ENCODE assay signal across 20 cellular contexts in the genomic region with DNA sequence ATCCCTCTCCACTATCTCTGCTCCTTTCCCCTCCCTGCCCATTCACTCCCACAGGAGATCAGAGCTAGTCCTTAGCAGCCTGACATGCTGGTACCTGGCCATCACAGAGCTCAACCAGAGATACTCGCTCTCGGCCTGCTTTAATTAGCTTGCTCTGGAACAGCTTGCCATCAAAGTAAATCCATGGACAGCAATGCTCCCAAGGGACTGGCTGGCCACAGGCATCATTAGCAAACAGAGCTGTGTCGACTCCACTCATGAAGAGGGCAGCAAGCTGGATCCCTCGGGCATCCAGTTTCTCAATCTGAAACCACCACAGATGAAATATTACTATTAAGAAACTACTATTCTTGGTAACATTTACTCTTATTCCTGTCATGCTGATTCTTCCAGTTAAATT. TPM values are rescaled to one million over a fixed set of nuclear protein-coding genes. Genes with fewer than 3 reads are reported as not detected.
DNase-seq lines count a peak whose midpoint lies in the region; ATAC-seq and TF ChIP-seq lines count a peak whose summit lies in the region.
"Had no signal": no experiment of that assay in that cellular context is flagged by ENCODE, and none has a peak within 500 bp of the region (broad histone marks: within the 10 kb centered on the region; RNA-seq: fewer than 3 reads in every experiment).

No MANE protein-coding gene starts in this region.

- peak; percentile 4 for DNase-seq in ELF-1 (ENCODE audit: low read depth, low spot score)
- peak; percentile 39 for DNase-seq in NCI-H69 (lab: John Stamatoyannopoulos, UW)
- peak; percentile 15 for DNase-seq in amniotic epithelial cell (ENCODE audit: low read depth)
- no peak for DNase-seq in nephron progenitor cell
- no peak for DNase-seq in NCI-H1417 treated with DMSO at 0.1 percent for 48 hours (lab: John Stamatoyannopoulos, UW)
- DNase-seq in COLO829 (ENCODE audit: low spot score) = no peak
- no peak for DNase-seq in aorta
- DNase-seq: DMS 273 treated with DMSO at 0.1 percent for 48 hours, DND-41, GF-D8, HCEC 1CT, MV-4-11, NCI-H1436, NCI-H2171, RPMI8226, SHP77 treated with DMSO at 0.1 percent for 48 hours, T-cell had no signal

- H3K4me3 Mint-ChIP-seq in nephron progenitor cell = no peak overlapping the region
- H3K4me3 Mint-ChIP-seq: T-cell had no signal

- no peaks in the 10 kb centered on the region for H3K4me1 ChIP-seq in aorta (ENCODE audit: control insufficient read depth in 1 of 2, insufficient read depth in 2 of 2, low read length in 2 of 2)

- no peak overlapping the region for H3K4me3 ChIP-seq in aorta (ENCODE audit: low read length in 2 of 2)
- H3K4me3 ChIP-seq: K562 had no signal

- peaks cover 0 to 3% of the 10 kb centered on the region in 2 donors for H3K36me3 ChIP-seq in aorta (ENCODE audit: control insufficient read depth in 1 of 2, insufficient read depth in 2 of 2, low read length in 1 of 2)

- 67 to 73% methylated on average over 4 of the region's 4 CpGs for WGBS in aorta, 2 donors

- ATAC-seq in aorta (ENCODE audit: low FRiP score) = no peak
- ATAC-seq: K562, SK-N-SH treated with all-trans-retinoic acid at 6 μM for 48 hours, T-cell had no signal

- intact Hi-C loops in aorta (cut with DNase I) = no loop called here

- peaks cover 5% of the 10 kb centered on the region for H3K4me1 Mint-ChIP-seq in nephron progenitor cell
- H3K4me1 Mint-ChIP-seq: T-cell had no signal

- peak overlapping the region; percentile 91 for H3K27ac Mint-ChIP-seq in nephron progenitor cell
- H3K27ac Mint-ChIP-seq: T-cell had no signal

- no peaks in the 10 kb centered on the region for H3K9me3 ChIP-seq in aorta (ENCODE audit: control insufficient read depth, low read length)

- H3K27me3 ChIP-seq in aorta (ENCODE audit: control insufficient read depth in 1 of 2, insufficient read depth in 2 of 2, low read length in 1 of 2) = no peaks in the 10 kb centered on the region

- no peak for TF ChIP-seq CTCF in nephron progenitor cell (IDR thresholded peaks at IDR 0.05)

- H3K27me3 Mint-ChIP-seq in nephron progenitor cell (ENCODE audit: low read depth, poor library complexity) = no peaks in the 10 kb centered on the region
- H3K27me3 Mint-ChIP-seq: T-cell had no signal

- peaks cover 28% of the 10 kb centered on the region for H3K36me3 Mint-ChIP-seq in nephron progenitor cell (ENCODE audit: low read depth)

- peaks cover 26% of the 10 kb centered on the region for H3K9me3 Mint-ChIP-seq in nephron progenitor cell
- H3K9me3 Mint-ChIP-seq: T-cell had no signal

- no peak overlapping the region for H3K27ac ChIP-seq in aorta (ENCODE audit: low read depth in 1 of 2, low read length in 2 of 2)
- H3K27ac ChIP-seq: C4-2B had no signal

RNA-seq across cellular contexts. Expression of a gene that starts 43.4 kb away (rescaled TPM):
- total RNA-seq in aorta = 10 to 100 TPM; 34.2 to 39.7 TPM
- 1 to 10 TPM; 4.4 to 9.7 TPM for polyA plus RNA-seq in aorta

Comparison
In these comparisons a context has a peak if more than half of its experiments do, and no peak if none do; other contexts are left out.
1. DNase-seq: peak in ELF-1 (single experiment), NCI-H69 (single experiment) and amniotic epithelial cell (single experiment); none in nephron progenitor cell (single experiment), NCI-H1417 treated with DMSO at 0.1 percent for 48 hours (single experiment), COLO829 (single experiment) and aorta (0 of 2).